Comparison of ENCODE assay signal across 8 cellular contexts in genomic region chr13:32164622-32165268, GRCh38.
A peak's percentile ranks its signal among the peaks of the same experiment; 100 is the strongest.
DNase-seq lines count a peak whose midpoint lies in the region; ATAC-seq and TF ChIP-seq lines count a peak whose summit lies in the region.

No MANE protein-coding gene starts in this region.

- ATAC-seq in HG03432 (IDR thresholded peaks at IDR 0.05; ENCODE audit: unreplicated experiment): peak; percentile 66
- peak; percentile 92 for ATAC-seq in activated T-helper 17 cell treated with anti-CD3 and anti-CD28 coated beads, Interleukin-2, amount 50 U/mL, for 72 hours (replicated peaks)
- peak in 1 of 2 donors; percentile 69 for ATAC-seq in right cardiac atrium

- peaks cover 43% of the 10 kb centered on the region for H3K36me3 Mint-ChIP-seq in activated T-helper 17 cell treated with anti-CD3 and anti-CD28 coated beads, Interleukin-2, amount 50 U/mL, for 72 hours (ENCODE audit: low read depth)

- H3K4me3 Mint-ChIP-seq in activated T-helper 17 cell treated with anti-CD3 and anti-CD28 coated beads, Interleukin-2, amount 50 U/mL, for 72 hours: no peak overlapping the region

- H3K4me1 ChIP-seq in right cardiac atrium (ENCODE audit: control insufficient read depth, insufficient read depth, low read length) (peaks cover 3% of the 10 kb centered on the region), spleen (peaks cover 0 to 8% (median 4%) of the 10 kb centered on the region in 6 donors)

- H3K36me3 ChIP-seq in spleen: peaks cover 0 to 66% (median 0%) of the 10 kb centered on the region in 6 donors

- no peaks in the 10 kb centered on the region for H3K27me3 ChIP-seq in right cardiac atrium (ENCODE audit: control insufficient read depth, insufficient read depth)
- no peaks in the 10 kb centered on the region for H3K27me3 ChIP-seq in spleen (replicated peaks in 1 of 7)

- peak in 8 of 11 experiments; percentile 18 to 63 (median 48) for TF ChIP-seq CTCF in spleen (IDR thresholded peaks at IDR 0.05 in 8 of 11, conservative IDR thresholded peaks at IDR 0.05 in 3 of 11)

- intact Hi-C loops in right cardiac atrium (cut with DNase I): no loop called here
- intact Hi-C loops in spleen (cut with DNase I; ENCODE audit: low total_unique reads): no loop called here

- peak overlapping the region; percentile 5 for H3K27ac ChIP-seq in right cardiac atrium (ENCODE audit: low read length)
- H3K27ac ChIP-seq in spleen: no peak overlapping the region

- TF ChIP-seq POLR2A in spleen (IDR thresholded peaks at IDR 0.05): no peak

- H3K9me3 ChIP-seq in right cardiac atrium (ENCODE audit: control insufficient read depth, low read length) (no peaks in the 10 kb centered on the region), spleen (no peaks in the 10 kb centered on the region)

- peaks cover 4% of the 10 kb centered on the region for H3K4me1 Mint-ChIP-seq in activated T-helper 17 cell treated with anti-CD3 and anti-CD28 coated beads, Interleukin-2, amount 50 U/mL, for 72 hours

- no peaks in the 10 kb centered on the region for H3K9me3 Mint-ChIP-seq in activated T-helper 17 cell treated with anti-CD3 and anti-CD28 coated beads, Interleukin-2, amount 50 U/mL, for 72 hours

- H3K4me3 ChIP-seq in right cardiac atrium (ENCODE audit: low read length) (no peak overlapping the region), spleen (no peak overlapping the region)

- 70% methylated on average over 4 of the region's 4 CpGs for WGBS in right cardiac atrium
- 73 to 94% (median 82%) methylated on average over 4 of the region's 4 CpGs for WGBS in spleen, 5 donors

- DNase-seq in activated T-cell treated with anti-CD3 and anti-CD28 coated beads for 48 hours (ENCODE audit: low read depth): peak; percentile 1
- no peak for DNase-seq in activated T-cell treated with anti-CD3 and anti-CD28 coated beads for 4 hours
- peak; percentile 63 for DNase-seq in NCI-H524 treated with DMSO at 0.1 percent for 48 hours (lab: John Stamatoyannopoulos, UW)
- peak in 1 of 3 donors; percentile 13 for DNase-seq in right cardiac atrium
- DNase-seq in spleen: no peak
- no peak for DNase-seq in effector CD4-positive, alpha-beta T cell

- H3K27ac Mint-ChIP-seq in activated T-helper 17 cell treated with anti-CD3 and anti-CD28 coated beads, Interleukin-2, amount 50 U/mL, for 72 hours: peak overlapping the region; percentile 70

- H3K27me3 Mint-ChIP-seq in activated T-helper 17 cell treated with anti-CD3 and anti-CD28 coated beads, Interleukin-2, amount 50 U/mL, for 72 hours: no peaks in the 10 kb centered on the region

Comparison
In these comparisons a context has a peak if more than half of its experiments do, and no peak if none do; other contexts are left out.
1. DNase-seq: peak in activated T-cell treated with anti-CD3 and anti-CD28 coated beads for 48 hours (single experiment) and NCI-H524 treated with DMSO at 0.1 percent for 48 hours (single experiment); none in activated T-cell treated with anti-CD3 and anti-CD28 coated beads for 4 hours (single experiment), spleen (single experiment) and effector CD4-positive, alpha-beta T cell (single experiment).